Comparison of ENCODE assay signal across 8 cellular contexts in the genomic region with DNA sequence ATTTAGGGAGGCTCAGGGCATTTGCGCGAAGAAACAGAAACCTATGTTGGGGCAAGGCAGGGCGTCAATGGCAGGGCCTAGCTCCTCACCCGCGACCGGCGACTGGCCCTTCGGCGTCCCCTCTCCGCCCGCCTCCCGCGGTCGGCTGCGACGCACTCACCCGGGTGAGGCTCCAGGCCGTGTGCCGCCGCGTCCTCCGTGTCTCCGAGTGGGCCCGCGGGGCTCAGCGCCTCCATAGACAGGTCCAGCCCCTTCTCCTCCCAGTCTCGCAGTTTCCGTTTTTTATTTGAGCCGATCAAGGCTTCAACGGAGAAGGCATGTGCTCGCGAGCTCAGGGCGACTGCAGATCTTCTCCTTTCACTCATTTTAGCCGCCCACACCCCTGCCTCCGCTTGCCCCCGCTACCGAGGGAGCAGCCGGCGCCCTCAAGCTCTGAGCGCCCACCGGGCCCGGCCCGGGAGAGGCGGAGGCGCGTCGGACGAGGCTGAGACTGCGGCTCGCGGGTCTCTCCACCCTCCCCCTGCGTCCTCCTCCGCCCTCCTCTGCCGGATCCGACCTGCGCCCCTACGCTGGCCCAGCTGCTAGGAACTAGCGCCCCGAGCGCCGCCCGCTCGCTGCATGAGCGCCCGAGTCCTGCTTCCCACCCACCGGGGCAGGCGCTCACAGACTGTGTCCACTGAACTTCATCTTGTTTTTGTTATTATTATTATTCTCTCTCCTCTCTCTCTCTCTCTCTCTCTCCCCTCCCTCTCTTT. TPM values are rescaled to one million over a fixed set of nuclear protein-coding genes. Genes with fewer than 3 reads are reported as not detected.
DNase-seq lines count a peak whose midpoint lies in the region; ATAC-seq and TF ChIP-seq lines count a peak whose summit lies in the region.

No MANE protein-coding gene starts in this region.

- no peak overlapping the region for H3K27ac ChIP-seq in CD4-positive, CD25-positive, alpha-beta regulatory T cell (ENCODE audit: insufficient read depth, low read length, poor library complexity, severe bottlenecking)
- peak overlapping the region in 29 of 59 donors; percentile 2 to 85 (median 46) for H3K27ac ChIP-seq in dorsolateral prefrontal cortex
- no peak overlapping the region for H3K27ac ChIP-seq in naive thymus-derived CD4-positive, alpha-beta T cell (ENCODE audit: low read depth, low read length)

- peaks cover 97% of the 10 kb centered on the region for H3K27me3 Mint-ChIP-seq in CD4-positive, CD25-positive, alpha-beta regulatory T cell
- H3K27me3 Mint-ChIP-seq in naive thymus-derived CD4-positive, alpha-beta T cell, result peaks cover 85 to 97% (median 96%) of the 10 kb centered on the region in 5 donors

- H3K4me3 Mint-ChIP-seq in CD4-positive, CD25-positive, alpha-beta regulatory T cell, result peak overlapping the region in 3 of 4 donors; percentile 5 to 76 (median 74)
- H3K4me3 Mint-ChIP-seq in naive thymus-derived CD4-positive, alpha-beta T cell, result peak overlapping the region in 7 of 10 donors; percentile 36 to 82 (median 56)

- H3K4me1 ChIP-seq in CD4-positive, CD25-positive, alpha-beta regulatory T cell (ENCODE audit: control insufficient read depth, insufficient read depth, low read length, poor library complexity, severe bottlenecking), result no peaks in the 10 kb centered on the region
- H3K4me1 ChIP-seq in naive thymus-derived CD4-positive, alpha-beta T cell (ENCODE audit: control insufficient read depth in 2 of 2, insufficient read depth in 2 of 2, low read length in 2 of 2), result no peaks in the 10 kb centered on the region

- intact Hi-C loops in dorsolateral prefrontal cortex (cut with DNase I), result no loop called here
- intact Hi-C loops in naive thymus-derived CD4-positive, alpha-beta T cell (cut with micrococcal nuclease), result no loop called here

- CTCF ChIA-PET in naive thymus-derived CD4-positive, alpha-beta T cell (lab: Charles Lee), result no interaction called here

- peaks cover 4 to 47% (median 16%) of the 10 kb centered on the region in 4 donors for H3K4me1 Mint-ChIP-seq in CD4-positive, CD25-positive, alpha-beta regulatory T cell
- peaks cover 11 to 46% (median 34%) of the 10 kb centered on the region in 7 donors for H3K4me1 Mint-ChIP-seq in naive thymus-derived CD4-positive, alpha-beta T cell

- no peak overlapping the region for H3K4me3 ChIP-seq in CD4-positive, CD25-positive, alpha-beta regulatory T cell (ENCODE audit: low read depth, low read length)
- H3K4me3 ChIP-seq in HFF-Myc (replicated peaks; ENCODE audit: low read depth, low read length) (peak overlapping the region; percentile 48), dorsolateral prefrontal cortex (peak overlapping the region in 58 of 59 donors; percentile 12 to 66 (median 42))
- no peak overlapping the region for H3K4me3 ChIP-seq in naive thymus-derived CD4-positive, alpha-beta T cell (ENCODE audit: low read length)

- no peak for DNase-seq in CD4-positive, CD25-positive, alpha-beta regulatory T cell
- DNase-seq in HFF-Myc (ENCODE audit: extremely low read depth, low read depth) (no peak), dorsolateral prefrontal cortex (no peak), SW480 (ENCODE audit: low spot score) (no peak), HPDE6-E6E7 (ENCODE audit: extremely low spot score) (no peak), pons (ENCODE audit: low spot score) (no peak), NCI-H187 treated with DMSO at 0.1 percent for 48 hours (lab: John Stamatoyannopoulos, UW) (no peak)
- DNase-seq in naive thymus-derived CD4-positive, alpha-beta T cell, result no peak

- no peaks in the 10 kb centered on the region for H3K36me3 Mint-ChIP-seq in CD4-positive, CD25-positive, alpha-beta regulatory T cell
- H3K36me3 Mint-ChIP-seq in naive thymus-derived CD4-positive, alpha-beta T cell, result peaks cover 0 to 17% (median 4%) of the 10 kb centered on the region in 5 donors

- H3K27me3 ChIP-seq in CD4-positive, CD25-positive, alpha-beta regulatory T cell (ENCODE audit: control insufficient read depth, insufficient read depth, low read length), result peaks cover 45% of the 10 kb centered on the region
- H3K27me3 ChIP-seq in dorsolateral prefrontal cortex, result peaks cover 29 to 100% (median 100%) of the 10 kb centered on the region in 45 donors
- peaks cover 9 to 17% of the 10 kb centered on the region in 2 donors for H3K27me3 ChIP-seq in naive thymus-derived CD4-positive, alpha-beta T cell (ENCODE audit: control insufficient read depth in 2 of 2, insufficient read depth in 2 of 2, low read length in 2 of 2)

- H3K9me3 Mint-ChIP-seq in CD4-positive, CD25-positive, alpha-beta regulatory T cell, result peaks cover 0 to 15% (median 0%) of the 10 kb centered on the region in 7 donors
- H3K9me3 Mint-ChIP-seq in naive thymus-derived CD4-positive, alpha-beta T cell, result peaks cover 0 to 61% (median 14%) of the 10 kb centered on the region in 11 donors

- TF ChIP-seq CTCF in HFF-Myc (IDR thresholded peaks at IDR 0.05; ENCODE audit: low read depth, low read length, missing control alignments) (no peak), dorsolateral prefrontal cortex (IDR thresholded peaks at IDR 0.05 in 54 of 56, conservative IDR thresholded peaks at IDR 0.05 in 2 of 56; ENCODE audit: low read depth in 1 of 56, partially characterized antibody in 56 of 56) (no peak)

- H3K36me3 ChIP-seq in CD4-positive, CD25-positive, alpha-beta regulatory T cell (ENCODE audit: control insufficient read depth, insufficient read depth, low read length), result no peaks in the 10 kb centered on the region
- no peaks in the 10 kb centered on the region for H3K36me3 ChIP-seq in naive thymus-derived CD4-positive, alpha-beta T cell (ENCODE audit: control insufficient read depth in 2 of 3, insufficient read depth in 3 of 3, low read length in 3 of 3)

- H3K9me3 ChIP-seq in CD4-positive, CD25-positive, alpha-beta regulatory T cell (ENCODE audit: control insufficient read depth in 2 of 2, low read length in 2 of 2), result peaks cover 0 to 4% of the 10 kb centered on the region in 2 experiments
- no peaks in the 10 kb centered on the region for H3K9me3 ChIP-seq in naive thymus-derived CD4-positive, alpha-beta T cell (ENCODE audit: control insufficient read depth in 2 of 3, low read length in 3 of 3)

- ATAC-seq in CD4-positive, CD25-positive, alpha-beta regulatory T cell (ENCODE audit: low read depth in 2 of 2), result no peak
- ATAC-seq in naive thymus-derived CD4-positive, alpha-beta T cell, result no peak

- POLR2A ChIA-PET in naive thymus-derived CD4-positive, alpha-beta T cell (lab: Charles Lee), result no interaction called here

- no peak overlapping the region for H3K27ac Mint-ChIP-seq in CD4-positive, CD25-positive, alpha-beta regulatory T cell
- peak overlapping the region in 1 of 9 donors; percentile 77 for H3K27ac Mint-ChIP-seq in naive thymus-derived CD4-positive, alpha-beta T cell

RNA-seq across cellular contexts. Expression of a gene that starts 0.5 kb away (rescaled TPM):
- total RNA-seq in CD4-positive, CD25-positive, alpha-beta regulatory T cell, result not detected
- polyA plus RNA-seq in CD4-positive, CD25-positive, alpha-beta regulatory T cell, result not detected
- total RNA-seq in dorsolateral prefrontal cortex, result 1 to 10 TPM in 74 of 120 experiments, under 1 TPM in 46; 0.32 to 5.7 (median 1.3) TPM
- total RNA-seq in naive thymus-derived CD4-positive, alpha-beta T cell, result not detected
- polyA plus RNA-seq in naive thymus-derived CD4-positive, alpha-beta T cell, result not detected

Comparison
In these comparisons a context has a peak if more than half of its experiments do, and no peak if none do; other contexts are left out.
1. H3K4me3 ChIP-seq: peak in HFF-Myc (single experiment) and dorsolateral prefrontal cortex (58 of 59); none in CD4-positive, CD25-positive, alpha-beta regulatory T cell (single experiment) and naive thymus-derived CD4-positive, alpha-beta T cell (single experiment).